22 cellular contexts compared by ENCODE assay signal in genomic region chr2:6294791-6295190, GRCh38.
"Had no signal": no experiment of that assay in that cellular context is flagged by ENCODE, and none has a peak within 500 bp of the region (broad histone marks: within the 10 kb centered on the region; RNA-seq: fewer than 3 reads in every experiment).

No MANE protein-coding gene starts in this region.

- H3K4me3 Mint-ChIP-seq: mesothelial cell of epicardium, naive B cell had no signal

- H3K27me3 ChIP-seq: esophagus muscularis mucosa, foreskin keratinocyte, gastroesophageal sphincter, heart left ventricle, hepatocyte had no signal

- ATAC-seq: foreskin keratinocyte, gastroesophageal sphincter, heart left ventricle, left cardiac atrium, lower lobe of right lung, mucosa of descending colon had no signal

- H3K27ac Mint-ChIP-seq: mesothelial cell of epicardium had no signal

- H3K27ac ChIP-seq: coronary artery, dorsolateral prefrontal cortex, esophagus muscularis mucosa, foreskin keratinocyte, gastroesophageal sphincter, heart left ventricle, hepatocyte, left ventricle myocardium inferior, lower lobe of right lung had no signal

- H3K4me3 ChIP-seq: coronary artery, dorsolateral prefrontal cortex, esophagus muscularis mucosa, gastroesophageal sphincter, heart left ventricle, hepatocyte, left ventricle myocardium inferior, lower lobe of right lung, mucosa of descending colon had no signal

- DNase-seq: dermis blood vessel endothelial cell; dorsolateral prefrontal cortex; effector CD4-positive, alpha-beta T cell; effector memory CD4-positive, alpha-beta T cell; foreskin keratinocyte; heart left ventricle; hypothalamus; left cardiac atrium; left ventricle myocardium inferior; lower lobe of right lung; mesenchymal stem cell; mucosa of descending colon; naive B cell had no signal

- H3K36me3 ChIP-seq: esophagus muscularis mucosa, gastroesophageal sphincter, heart left ventricle, left ventricle myocardium inferior, lower lobe of right lung had no signal

- H3K9me3 ChIP-seq: esophagus muscularis mucosa, gastroesophageal sphincter, heart left ventricle, left ventricle myocardium inferior, lower lobe of right lung, mucosa of descending colon had no signal

- H3K79me2 ChIP-seq: hepatocyte had no signal

- H3K4me2 ChIP-seq: hepatocyte had no signal

- FAIRE-seq: colon, endothelial cell of umbilical vein, islet of Langerhans, keratinocyte had no signal

- H3K4me1 ChIP-seq: esophagus muscularis mucosa, foreskin keratinocyte, gastroesophageal sphincter, heart left ventricle, left ventricle myocardium inferior, lower lobe of right lung had no signal

- H2AFZ ChIP-seq: hepatocyte had no signal
